31 cellular contexts compared by ENCODE assay signal in the genomic region with DNA sequence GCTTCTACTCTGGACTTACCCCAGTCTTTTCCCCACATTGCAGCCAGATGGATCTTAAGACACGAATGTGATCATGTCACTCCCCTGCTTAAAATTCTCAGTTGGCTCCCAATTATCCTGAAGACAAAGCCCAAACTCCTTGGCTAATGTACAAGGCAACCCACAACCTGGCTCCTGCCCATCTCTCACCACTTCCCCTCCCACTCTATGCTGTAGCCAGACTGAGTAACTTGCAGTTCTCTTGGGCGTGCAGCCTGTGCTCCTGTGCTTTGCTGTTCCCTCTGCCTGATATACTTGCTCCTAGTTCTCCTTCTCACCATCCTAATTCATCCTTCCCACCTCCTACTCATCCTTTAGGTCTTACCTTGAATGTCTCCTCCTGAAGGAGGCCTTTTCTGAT. TPM values are rescaled to one million over a fixed set of nuclear protein-coding genes. Genes with fewer than 3 reads are reported as not detected.
DNase-seq lines count a peak whose midpoint lies in the region; ATAC-seq, FAIRE-seq and TF ChIP-seq lines count a peak whose summit lies in the region.
"Had no signal": no experiment of that assay in that cellular context is flagged by ENCODE, and none has a peak within 500 bp of the region (broad histone marks: within the 10 kb centered on the region; RNA-seq: fewer than 3 reads in every experiment).

No MANE protein-coding gene starts in this region.

- H3K4me3 ChIP-seq in HFF-Myc (replicated peaks; ENCODE audit: low read depth, low read length): no peak overlapping the region
- H3K4me3 ChIP-seq: colonic mucosa, GM12878, hepatocyte, PC-9, SJSA1, thyroid gland had no signal

- ATAC-seq in WTC11: no peak
- ATAC-seq: GM12878, T-helper 17 cell had no signal

- no peak for FAIRE-seq in H54 (lab: Jason Lieb, UNC)
- FAIRE-seq: endometrium, GM12878, H1, keratinocyte had no signal

- POLR2A ChIA-PET in WTC11 (lab: Charles Lee): no interaction called here

- H3K9me3 Mint-ChIP-seq in brain: peaks cover 0 to 5% (median 0%) of the 10 kb centered on the region in 5 experiments
- H3K9me3 Mint-ChIP-seq in WTC11: no peaks in the 10 kb centered on the region
- H3K9me3 Mint-ChIP-seq: naive B cell had no signal

- H3K36me3 Mint-ChIP-seq in brain (no peaks in the 10 kb centered on the region), WTC11 (no peaks in the 10 kb centered on the region)
- H3K36me3 Mint-ChIP-seq: naive B cell had no signal

- CTCF ChIA-PET in WTC11 (lab: Charles Lee): no interaction called here

- H3K4me1 Mint-ChIP-seq in brain (peaks cover 20% of the 10 kb centered on the region), WTC11 (peaks cover 11% of the 10 kb centered on the region)

- DNase-seq in AG20443 (ENCODE audit: low spot score) (peak; percentile 74), HFF-Myc (ENCODE audit: extremely low read depth, low read depth) (peak; percentile 60), mesenteric fat pad (ENCODE audit: low spot score) (peak; percentile 18), WTC11 (ENCODE audit: low spot score) (no peak), H54 (ENCODE audit: insufficient read length, low spot score) (no peak), hepatic stellate cell (ENCODE audit: low spot score) (no peak)
- no peak for DNase-seq in activated CD8-positive, alpha-beta memory T cell treated with anti-CD3 and anti-CD28 coated beads for 24 hours
- DNase-seq: activated CD4-positive, alpha-beta T cell treated with anti-CD3 and anti-CD28 coated beads, Interleukin-2, amount 50 U/mL, for 48 hours; activated naive CD4-positive, alpha-beta T cell treated with Interleukin-2 at 50 U/mL for 16 hours; aorta; colonic mucosa; KBM-7; naive B cell; NCI-H187 treated with DMSO at 0.1 percent for 48 hours; NCI-H226; PC-9; stimulated activated CD4-positive, alpha-beta T cell treated with anti-CD3 and anti-CD28 coated beads, Interleukin-2, amount 100 ng/mL, for 24 hours; stimulated activated naive CD4-positive, alpha-beta T cell; T-helper 17 cell; thyroid gland had no signal

- H3K27ac Mint-ChIP-seq in brain (peak overlapping the region in 3 of 5 experiments; percentile 7 to 90 (median 70)), WTC11 (no peak overlapping the region)
- H3K27ac Mint-ChIP-seq: naive B cell, T-helper 17 cell had no signal

- H3K4me3 Mint-ChIP-seq in brain: peak overlapping the region in 2 of 5 experiments; percentile 9 to 36
- H3K4me3 Mint-ChIP-seq in WTC11: no peak overlapping the region
- H3K4me3 Mint-ChIP-seq: naive B cell, T-helper 17 cell had no signal

- TF ChIP-seq CTCF in HFF-Myc (IDR thresholded peaks at IDR 0.05; ENCODE audit: low read depth, low read length, missing control alignments) (no peak), brain (conservative IDR thresholded peaks at IDR 0.05) (no peak), WTC11 (IDR thresholded peaks at IDR 0.05) (no peak)

- peaks cover 22% of the 10 kb centered on the region for H3K27me3 Mint-ChIP-seq in brain
- H3K27me3 Mint-ChIP-seq in WTC11 (ENCODE audit: low read depth): peaks cover 6% of the 10 kb centered on the region

- no peak for TF ChIP-seq POLR2A in H54 (IDR thresholded peaks at IDR 0.05; ENCODE audit: low read depth, low read length)

TF ChIP-seq in WTC11, 78 proteins besides CTCF, POLR2A, EP300 and RAD21:
- TF ChIP-seq FOXJ3 (CRISPR knock-in tag; IDR thresholded peaks at IDR 0.05; ENCODE audit: borderline replicate concordance) (no peak), SOX15 (CRISPR knock-in tag; IDR thresholded peaks at IDR 0.05) (no peak), ZNF317 (CRISPR knock-in tag; IDR thresholded peaks at IDR 0.05; ENCODE audit: borderline replicate concordance, low read depth) (no peak), EMX1 (CRISPR knock-in tag; IDR thresholded peaks at IDR 0.05) (no peak), TCF7 (CRISPR knock-in tag; IDR thresholded peaks at IDR 0.05; ENCODE audit: low read depth) (no peak), GTF2I (CRISPR knock-in tag; conservative IDR thresholded peaks at IDR 0.05) (no peak), ATF1 (CRISPR knock-in tag; IDR thresholded peaks at IDR 0.05) (no peak)
- TF ChIP-seq, protein P1, sequence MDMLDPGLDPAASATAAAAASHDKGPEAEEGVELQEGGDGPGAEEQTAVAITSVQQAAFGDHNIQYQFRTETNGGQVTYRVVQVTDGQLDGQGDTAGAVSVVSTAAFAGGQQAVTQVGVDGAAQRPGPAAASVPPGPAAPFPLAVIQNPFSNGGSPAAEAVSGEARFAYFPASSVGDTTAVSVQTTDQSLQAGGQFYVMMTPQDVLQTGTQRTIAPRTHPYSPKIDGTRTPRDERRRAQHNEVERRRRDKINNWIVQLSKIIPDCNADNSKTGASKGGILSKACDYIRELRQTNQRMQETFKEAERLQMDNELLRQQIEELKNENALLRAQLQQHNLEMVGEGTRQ (CRISPR knock-in tag; IDR thresholded peaks at IDR 0.05): no peak
- TF ChIP-seq, protein P2, sequence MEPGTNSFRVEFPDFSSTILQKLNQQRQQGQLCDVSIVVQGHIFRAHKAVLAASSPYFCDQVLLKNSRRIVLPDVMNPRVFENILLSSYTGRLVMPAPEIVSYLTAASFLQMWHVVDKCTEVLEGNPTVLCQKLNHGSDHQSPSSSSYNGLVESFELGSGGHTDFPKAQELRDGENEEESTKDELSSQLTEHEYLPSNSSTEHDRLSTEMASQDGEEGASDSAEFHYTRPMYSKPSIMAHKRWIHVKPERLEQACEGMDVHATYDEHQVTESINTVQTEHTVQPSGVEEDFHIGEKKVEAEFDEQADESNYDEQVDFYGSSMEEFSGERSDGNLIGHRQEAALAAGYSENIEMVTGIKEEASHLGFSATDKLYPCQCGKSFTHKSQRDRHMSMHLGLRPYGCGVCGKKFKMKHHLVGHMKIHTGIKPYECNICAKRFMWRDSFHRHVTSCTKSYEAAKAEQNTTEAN (CRISPR knock-in tag; IDR thresholded peaks at IDR 0.05): no peak

RNA-seq across cellular contexts. Expression of a gene that starts 56.2 kb away (rescaled TPM):
- polyA plus RNA-seq in brain (ENCODE audit: insufficient read depth, low read depth, low replicate concordance): 0.66 TPM
- 0.35 TPM for total RNA-seq in mesenteric fat pad
- 0.78 to 1.1 TPM (median 1.1 TPM) in 3 replicates for total RNA-seq in WTC11 (2021)
- total RNA-seq: A673, fibroblast of villous mesenchyme, G401, GM12878, lung microvascular endothelial cell, SJSA1 had no signal
- polyA plus RNA-seq: GM12878 had no signal

Comparison
In these comparisons a context has a peak if more than half of its experiments do, and no peak if none do; other contexts are left out.
1. DNase-seq: peak in AG20443 (single experiment), HFF-Myc (single experiment) and mesenteric fat pad (single experiment); none in WTC11 (single experiment), H54 (single experiment), hepatic stellate cell (single experiment) and activated CD8-positive, alpha-beta memory T cell treated with anti-CD3 and anti-CD28 coated beads for 24 hours (single experiment).